In genomic region chr21:45489480-45489982, GRCh38 we compare ENCODE assay signal across 25 cellular contexts.
"Had no signal": no experiment of that assay in that cellular context is flagged by ENCODE, and none has a peak within 500 bp of the region (broad histone marks: within the 10 kb centered on the region; RNA-seq: fewer than 3 reads in every experiment).

No MANE protein-coding gene starts in this region.

- H3K9me3 ChIP-seq: gastroesophageal sphincter, sigmoid colon, vagina had no signal

- H3K4me1 ChIP-seq: gastroesophageal sphincter, sigmoid colon, vagina had no signal

- H3K4me3 Mint-ChIP-seq: activated B cell treated with CpG ODN at 0.5 μM for 24 hours; activated CD4-positive, alpha-beta T cell treated with anti-CD3 and anti-CD28 coated beads for 36 hours; activated naive CD8-positive, alpha-beta T cell treated with anti-CD3 and anti-CD28 coated beads for 36 hours; activated T-cell treated with anti-CD3 and anti-CD28 coated beads, Interleukin-2, amount 50 U/mL, for 24 hours; activated T-helper 17 cell treated with anti-CD3 and anti-CD28 coated beads, Interleukin-2, amount 50 U/mL, for 72 hours; memory B cell; nephron; stimulated activated memory B cell treated with anti-CD40 and anti-IgM and Interleukin-4, amounts not matched to agents 10 μg/mL and 1 μg/mL and 100 μg/mL, for 72 hours; T-helper 2 cell treated with Interferon-gamma antibody and Interleukin-4, amounts not matched to agents 5 μg/mL and 100 μg/mL, for 36 hours had no signal

- H3K4me1 Mint-ChIP-seq: activated B cell treated with CpG ODN at 0.5 μM for 24 hours; activated CD4-positive, alpha-beta T cell treated with anti-CD3 and anti-CD28 coated beads for 36 hours; activated naive CD8-positive, alpha-beta T cell treated with anti-CD3 and anti-CD28 coated beads for 36 hours; activated T-helper 17 cell treated with anti-CD3 and anti-CD28 coated beads, Interleukin-2, amount 50 U/mL, for 72 hours; stimulated activated memory B cell treated with anti-CD40 and anti-IgM and Interleukin-4, amounts not matched to agents 10 μg/mL and 1 μg/mL and 100 μg/mL, for 72 hours had no signal

- DNase-seq: activated B cell treated with CpG ODN at 0.5 μM for 24 hours; activated CD4-positive, alpha-beta T cell treated with anti-CD3 and anti-CD28 coated beads for 36 hours; activated CD4-positive, alpha-beta T cell treated with anti-CD3 and anti-CD28 coated beads, Interleukin-2, amount 50 U/mL, for 4 hours; activated CD8-positive, alpha-beta memory T cell treated with anti-CD3 and anti-CD28 coated beads for 24 hours; activated CD8-positive, alpha-beta memory T cell treated with anti-CD3 and anti-CD28 coated beads, Interleukin-2, amount 50 U/mL, for 4 hours; activated naive CD4-positive, alpha-beta T cell treated with Interleukin-2 at 50 U/mL for 16 hours; activated naive CD8-positive, alpha-beta T cell treated with anti-CD3 and anti-CD28 coated beads for 36 hours; activated T-cell treated with anti-CD3 and anti-CD28 coated beads, Interleukin-2, amount 50 U/mL, for 24 hours; central memory CD4-positive, alpha-beta T cell; head of caudate nucleus; hypothalamus; occipital lobe; posterior cingulate gyrus; sigmoid colon; stimulated activated CD4-positive, alpha-beta T cell treated with anti-CD3 and anti-CD28 coated beads, Interleukin-15, amount 100 ng/mL, for 24 hours; trophoblast cell had no signal

- H3K27ac Mint-ChIP-seq: activated B cell treated with CpG ODN at 0.5 μM for 24 hours; activated CD4-positive, alpha-beta T cell treated with anti-CD3 and anti-CD28 coated beads for 36 hours; activated naive CD8-positive, alpha-beta T cell treated with anti-CD3 and anti-CD28 coated beads for 36 hours; activated T-cell treated with anti-CD3 and anti-CD28 coated beads, Interleukin-2, amount 50 U/mL, for 24 hours; activated T-helper 17 cell treated with anti-CD3 and anti-CD28 coated beads, Interleukin-2, amount 50 U/mL, for 72 hours; memory B cell; nephron; stimulated activated memory B cell treated with anti-CD40 and anti-IgM and Interleukin-4, amounts not matched to agents 10 μg/mL and 1 μg/mL and 100 μg/mL, for 72 hours; T-helper 2 cell treated with Interferon-gamma antibody and Interleukin-4, amounts not matched to agents 5 μg/mL and 100 μg/mL, for 36 hours had no signal

- H3K36me3 Mint-ChIP-seq: activated naive CD8-positive, alpha-beta T cell treated with anti-CD3 and anti-CD28 coated beads for 36 hours; memory B cell; stimulated activated memory B cell treated with anti-CD40 and anti-IgM and Interleukin-4, amounts not matched to agents 10 μg/mL and 1 μg/mL and 100 μg/mL, for 72 hours had no signal

- H3K4me2 ChIP-seq: smooth muscle cell had no signal

- H3K27me3 ChIP-seq: gastroesophageal sphincter, sigmoid colon, vagina had no signal

- ATAC-seq: activated CD4-positive, alpha-beta T cell treated with anti-CD3 and anti-CD28 coated beads for 36 hours; activated T-helper 17 cell treated with anti-CD3 and anti-CD28 coated beads, Interleukin-2, amount 50 U/mL, for 72 hours; gastroesophageal sphincter; stimulated activated memory B cell treated with anti-CD40 and anti-IgM and Interleukin-4, amounts not matched to agents 10 μg/mL and 1 μg/mL and 100 μg/mL, for 72 hours had no signal

- H3K9me3 Mint-ChIP-seq: activated B cell treated with CpG ODN at 0.5 μM for 24 hours; activated naive CD8-positive, alpha-beta T cell treated with anti-CD3 and anti-CD28 coated beads for 36 hours; activated T-helper 17 cell treated with anti-CD3 and anti-CD28 coated beads, Interleukin-2, amount 50 U/mL, for 72 hours; memory B cell; nephron; T-helper 2 cell treated with Interferon-gamma antibody and Interleukin-4, amounts not matched to agents 5 μg/mL and 100 μg/mL, for 36 hours had no signal

- H3K27ac ChIP-seq: epithelial cell of prostate, gastroesophageal sphincter, sigmoid colon, vagina had no signal

- H3K27me3 Mint-ChIP-seq: activated B cell treated with CpG ODN at 0.5 μM for 24 hours; activated CD4-positive, alpha-beta T cell treated with anti-CD3 and anti-CD28 coated beads for 36 hours; activated naive CD8-positive, alpha-beta T cell treated with anti-CD3 and anti-CD28 coated beads for 36 hours; activated T-cell treated with anti-CD3 and anti-CD28 coated beads, Interleukin-2, amount 50 U/mL, for 24 hours; activated T-helper 17 cell treated with anti-CD3 and anti-CD28 coated beads, Interleukin-2, amount 50 U/mL, for 72 hours had no signal

- H3K4me3 ChIP-seq: gastroesophageal sphincter, sigmoid colon, smooth muscle cell, vagina had no signal
